In genomic region chr6:109073344-109074235, GRCh38 we compare ENCODE assay signal across 8 cellular contexts. TPM values are rescaled to one million over a fixed set of nuclear protein-coding genes. Genes with fewer than 3 reads are reported as not detected.
A peak's percentile ranks its signal among the peaks of the same experiment; 100 is the strongest.
DNase-seq lines count a peak whose midpoint lies in the region; ATAC-seq and TF ChIP-seq lines count a peak whose summit lies in the region.

No MANE protein-coding gene starts in this region.

- no peaks in the 10 kb centered on the region for H3K9me3 Mint-ChIP-seq in endothelial cell (ENCODE audit: unreplicated experiment)

- no peak overlapping the region for H3K4me3 ChIP-seq in WI38 (ENCODE audit: low read depth, low read length)

- in situ Hi-C loops in GM13976 (cut with MboI; ENCODE audit: low sequenced_read_pairs, unreplicated experiment): no loop called here

- peak; percentile 28 for TF ChIP-seq CTCF in GM13976 (IDR thresholded peaks at IDR 0.05; ENCODE audit: borderline replicate concordance, control extremely low read depth, extremely low read depth, insufficient read depth, missing control alignments)
- peak; percentile 29; the same call in 1 of the 2 replicates for TF ChIP-seq CTCF in WI38 (IDR thresholded peaks at IDR 0.05; ENCODE audit: low read depth, low read length)
- peak; percentile 69 for TF ChIP-seq CTCF in endothelial cell (IDR thresholded peaks at IDR 0.05; ENCODE audit: unreplicated experiment)

- no peak overlapping the region for H3K4me3 Mint-ChIP-seq in endothelial cell (ENCODE audit: unreplicated experiment)

- peaks cover 13% of the 10 kb centered on the region for H3K4me1 Mint-ChIP-seq in endothelial cell (ENCODE audit: unreplicated experiment)

- no peak for ATAC-seq in HG02981 (IDR thresholded peaks at IDR 0.05; ENCODE audit: unreplicated experiment)

- DNase-seq in AG20443 (ENCODE audit: low spot score): peak; percentile 49
- peak; percentile 44 for DNase-seq in GM13976 (ENCODE audit: low spot score)
- DNase-seq in NCI-H2196 (lab: John Stamatoyannopoulos, UW; ENCODE audit: unreplicated experiment): peak; percentile 84
- DNase-seq in endothelial cell (ENCODE audit: low spot score): peak; percentile 37
- peak; percentile 82 for DNase-seq in myocyte (ENCODE audit: low read depth)
- DNase-seq in HPDE6-E6E7 (ENCODE audit: extremely low spot score): no peak

- H3K36me3 Mint-ChIP-seq in endothelial cell (ENCODE audit: low read depth, unreplicated experiment): no peaks in the 10 kb centered on the region

- H3K27me3 Mint-ChIP-seq in endothelial cell (ENCODE audit: unreplicated experiment): no peaks in the 10 kb centered on the region

- H3K27ac Mint-ChIP-seq in endothelial cell (ENCODE audit: unreplicated experiment): no peak overlapping the region

RNA-seq across cellular contexts. Expression of gene SESN1, which starts 21.1 kb away (rescaled TPM):
- total RNA-seq in endothelial cell (ENCODE audit: unreplicated experiment) (23.6 TPM), myocyte (48.5 and 50.0 TPM in 2 replicates)
- 20.6 TPM for polyA plus RNA-seq in myocyte (2012)

RNA-seq across cellular contexts. Expression of gene CEP57L1, which starts 21.7 kb away (rescaled TPM):
- total RNA-seq in endothelial cell (ENCODE audit: unreplicated experiment): 11.0 TPM
- 20.0 and 25.3 TPM in 2 replicates for total RNA-seq in myocyte
- polyA plus RNA-seq in myocyte (2012): 7.1 TPM
